ENCODE assay signal across 18 cellular contexts in genomic region chr9:68966496-68966944, GRCh38. TPM values are rescaled to one million over a fixed set of nuclear protein-coding genes. Genes with fewer than 3 reads are reported as not detected.
DNase-seq lines count a peak whose midpoint lies in the region; ATAC-seq and TF ChIP-seq lines count a peak whose summit lies in the region.
"Had no signal": no experiment of that assay in that cellular context is flagged by ENCODE, and none has a peak within 500 bp of the region (broad histone marks: within the 10 kb centered on the region; RNA-seq: fewer than 3 reads in every experiment).

No MANE protein-coding gene starts in this region.

- POLR2A ChIA-PET in GM10248 (lab: Yijun Ruan, JAX), result interaction anchor here (0.9 kb wide), 1 partner anchor 18 kb away, joined by 3 read pairs; no protein-coding TSS in a partner anchor
- POLR2A ChIA-PET in OCI-LY7 (lab: Charles Lee), result interaction anchor here (0.9 to 2.0 kb wide), 3 partner anchors 10 to 124 kb away, joined by 3 to 6 read pairs (median 4); no protein-coding TSS in a partner anchor
- POLR2A ChIA-PET in Caco-2 (lab: Charles Lee), result no interaction called here

- H3K9me3 ChIP-seq in HAP-1 (no peaks in the 10 kb centered on the region), OCI-LY7 (ENCODE audit: low read length) (no peaks in the 10 kb centered on the region), Caco-2 (no peaks in the 10 kb centered on the region)
- H3K9me3 ChIP-seq: tibial artery had no signal

- H2AFZ ChIP-seq in OCI-LY7 (ENCODE audit: low read length), result no peak overlapping the region

- H3K9me3 Mint-ChIP-seq in Caco-2 (ENCODE audit: unreplicated experiment), result no peaks in the 10 kb centered on the region
- H3K9me3 Mint-ChIP-seq: activated T-helper 1 cell treated with anti-CD3 and anti-CD28 coated beads, Interleukin-12 subunit alpha, Interleukin-12 subunit beta, Interleukin-2, Interleukin-4 antibody, amounts not matched to agents 30 ng/mL and 10 ng/mL and 1 ng/mL, durations not matched to agents 14 hours and 24 hours and 36 hours; HFFc6; memory B cell had no signal

- H3K4me2 ChIP-seq in OCI-LY7 (ENCODE audit: low read length), result no peak overlapping the region
- H3K4me2 ChIP-seq: KMS-11 had no signal

- peak; percentile 77 for ATAC-seq in GM19025 (IDR thresholded peaks at IDR 0.05; ENCODE audit: low read depth, unreplicated experiment)
- peak; percentile 76 for ATAC-seq in GM21723 (IDR thresholded peaks at IDR 0.05; ENCODE audit: unreplicated experiment)
- peak; percentile 79 for ATAC-seq in HG03108 (IDR thresholded peaks at IDR 0.05; ENCODE audit: unreplicated experiment)
- no peak for ATAC-seq in activated CD4-positive, CD25-positive, alpha-beta regulatory T cell treated with anti-CD3 and anti-CD28 coated beads, Interleukin-2, amount 50 U/mL, for 24 hours

- intact Hi-C loops in OCI-LY7 (cut with micrococcal nuclease; ENCODE audit: unreplicated experiment) (no loop called here), Caco-2 (cut with micrococcal nuclease; ENCODE audit: unreplicated experiment) (no loop called here)

- H3K27me3 Mint-ChIP-seq in Caco-2 (ENCODE audit: insufficient read depth, unreplicated experiment), result no peaks in the 10 kb centered on the region
- H3K27me3 Mint-ChIP-seq: memory B cell had no signal

- H3K4me3 ChIP-seq in HAP-1 (no peak overlapping the region), OCI-LY7 (ENCODE audit: low read depth, low read length, poor library complexity, severe bottlenecking) (no peak overlapping the region), Caco-2 (ENCODE audit: low read depth, low read length) (no peak overlapping the region)
- H3K4me3 ChIP-seq: dorsolateral prefrontal cortex, tibial artery had no signal

- H3K27ac ChIP-seq in OCI-LY7 (ENCODE audit: low read depth, low read length, poor library complexity, severe bottlenecking), result no peak overlapping the region
- H3K27ac ChIP-seq: dorsolateral prefrontal cortex, KMS-11, tibial artery had no signal

- in situ Hi-C loops in HAP-1 (cut with MboI; ENCODE audit: low sequenced_read_pairs), result no loop called here

- no peaks in the 10 kb centered on the region for H3K9me2 ChIP-seq in OCI-LY7 (ENCODE audit: insufficient read depth, low read length)

- CTCF ChIA-PET in GM10248 (lab: Yijun Ruan, JAX) (interaction anchor here (1.0 to 2.9 kb wide), 5 partner anchors 9 to 30 kb away, joined by 4 to 14 read pairs (median 5); no protein-coding TSS in a partner anchor), OCI-LY7 (lab: Charles Lee; ENCODE audit: unreplicated experiment) (no interaction called here), Caco-2 (lab: Charles Lee) (no interaction called here)

- H3K4me1 ChIP-seq in HAP-1 (no peaks in the 10 kb centered on the region), OCI-LY7 (ENCODE audit: insufficient read depth, low read length, poor library complexity, severe bottlenecking) (peaks cover 7% of the 10 kb centered on the region), Caco-2 (no peaks in the 10 kb centered on the region)
- H3K4me1 ChIP-seq: tibial artery had no signal

- no peak overlapping the region for H3K27ac Mint-ChIP-seq in Caco-2 (ENCODE audit: unreplicated experiment)
- H3K27ac Mint-ChIP-seq: activated T-helper 1 cell treated with anti-CD3 and anti-CD28 coated beads, Interleukin-12 subunit alpha, Interleukin-12 subunit beta, Interleukin-2, Interleukin-4 antibody, amounts not matched to agents 30 ng/mL and 10 ng/mL and 1 ng/mL, durations not matched to agents 14 hours and 24 hours and 36 hours; HFFc6; memory B cell had no signal

- H3K36me3 ChIP-seq in HAP-1 (replicated peaks) (no peaks in the 10 kb centered on the region), OCI-LY7 (ENCODE audit: insufficient read depth, low read length) (no peaks in the 10 kb centered on the region), Caco-2 (ENCODE audit: control insufficient read depth, insufficient read depth, low read length) (no peaks in the 10 kb centered on the region)
- H3K36me3 ChIP-seq: tibial artery had no signal

- TF ChIP-seq CTCF in GM10248 (IDR thresholded peaks at IDR 0.05; ENCODE audit: control extremely low read depth, extremely low read depth, low read depth, missing control alignments), result no peak
- no peak for TF ChIP-seq CTCF in OCI-LY7 (conservative IDR thresholded peaks at IDR 0.05; ENCODE audit: low read length)
- no peak for TF ChIP-seq CTCF in Caco-2 (IDR thresholded peaks at IDR 0.05; ENCODE audit: insufficient read depth in 1 of 2, low read depth in 1 of 2, low read length in 1 of 2, severe bottlenecking in 1 of 2, unreplicated experiment in 1 of 2)

- no peaks in the 10 kb centered on the region for H4K20me1 ChIP-seq in OCI-LY7 (ENCODE audit: insufficient read depth, low read length)

- H3K27me3 ChIP-seq in HAP-1 (ENCODE audit: low read depth) (peaks cover 4% of the 10 kb centered on the region), Caco-2 (replicated peaks; ENCODE audit: control insufficient read depth, insufficient read depth, low read length) (no peaks in the 10 kb centered on the region)
- H3K27me3 ChIP-seq: dorsolateral prefrontal cortex, tibial artery had no signal

- peaks cover 5% of the 10 kb centered on the region for H3K36me3 Mint-ChIP-seq in Caco-2 (ENCODE audit: insufficient read depth, unreplicated experiment)

- DNase-seq in GM10248 (ENCODE audit: extremely low spot score) (peak; percentile 59), HAP-1 (ENCODE audit: low spot score in 2 of 2) (no peak), OCI-LY7 (ENCODE audit: low spot score) (no peak), Caco-2 (no peak)
- DNase-seq: activated CD4-positive, alpha-beta T cell treated with anti-CD3 and anti-CD28 coated beads for 4 hours; dorsolateral prefrontal cortex; HFFc6; NCI-H2029; stimulated activated CD4-positive, alpha-beta T cell treated with anti-CD3 and anti-CD28 coated beads, Interleukin-12 subunit alpha, Interleukin-12 subunit beta, amount 100 ng/mL, for 4 hours; tibial artery had no signal

- no peaks in the 10 kb centered on the region for H3K79me2 ChIP-seq in OCI-LY7 (ENCODE audit: insufficient read depth, low read depth, low read length)

- no TSS peak for BruUV-seq in OCI-LY7 (replicated peaks; lab: Mats Ljungman, UMichigan)
- BruUV-seq in Caco-2 (replicated peaks; lab: Mats Ljungman, UMichigan), result no TSS peak

- H3K4me1 Mint-ChIP-seq in Caco-2 (ENCODE audit: low read depth, unreplicated experiment), result no peaks in the 10 kb centered on the region

- H3K4me3 Mint-ChIP-seq in Caco-2 (ENCODE audit: unreplicated experiment), result no peak overlapping the region
- H3K4me3 Mint-ChIP-seq: activated T-helper 1 cell treated with anti-CD3 and anti-CD28 coated beads, Interleukin-12 subunit alpha, Interleukin-12 subunit beta, Interleukin-2, Interleukin-4 antibody, amounts not matched to agents 30 ng/mL and 10 ng/mL and 1 ng/mL, durations not matched to agents 14 hours and 24 hours and 36 hours; HFFc6; memory B cell had no signal

RNA-seq across cellular contexts. Expression of gene PRKACG, which starts 47.4 kb away (rescaled TPM):
- not detected in 2 replicates for total RNA-seq in OCI-LY7 (2014; rRNA removed; shearing (Covaris generic))
- total RNA-seq in OCI-LY7 (2022) (not detected in 2 replicates), Caco-2 (2022) (not detected in 2 replicates)
- total RNA-seq: A673; activated T-helper 1 cell treated with anti-CD3 and anti-CD28 coated beads, Interleukin-12 subunit alpha, Interleukin-12 subunit beta, Interleukin-2, Interleukin-4 antibody, amounts not matched to agents 30 ng/mL and 10 ng/mL and 1 ng/mL, durations not matched to agents 14 hours and 24 hours and 36 hours; dorsolateral prefrontal cortex; HFFc6 had no signal

Comparison
In these comparisons a context has a peak if more than half of its experiments do, and no peak if none do; other contexts are left out.
1. ATAC-seq: peak in GM19025 (single experiment), GM21723 (single experiment) and HG03108 (single experiment); none in activated CD4-positive, CD25-positive, alpha-beta regulatory T cell treated with anti-CD3 and anti-CD28 coated beads, Interleukin-2, amount 50 U/mL, for 24 hours (0 of 2).